ENCODE assay signal across 22 cellular contexts in the genomic region with DNA sequence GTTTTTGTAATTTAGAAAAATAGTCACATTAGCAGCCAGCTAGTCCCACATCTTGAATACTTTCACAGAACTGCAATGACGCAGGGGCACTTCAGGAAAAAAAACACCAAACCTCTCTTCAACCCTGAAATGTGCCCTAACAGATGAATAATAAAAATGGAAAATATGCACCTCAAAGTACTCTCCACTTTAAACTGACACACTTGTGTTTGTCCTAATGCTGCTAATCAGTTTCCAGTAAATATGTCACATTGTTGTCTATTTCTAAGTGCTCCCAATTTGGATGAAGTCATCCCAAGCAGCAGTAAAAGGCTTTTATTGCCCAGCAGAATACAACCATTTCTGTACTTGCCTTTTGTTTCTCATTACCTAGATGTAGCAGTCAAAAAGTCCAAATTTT.
"Had no signal": no experiment of that assay in that cellular context is flagged by ENCODE, and none has a peak within 500 bp of the region (broad histone marks: within the 10 kb centered on the region; RNA-seq: fewer than 3 reads in every experiment).

No MANE protein-coding gene starts in this region.

- DNase-seq: activated CD4-positive, alpha-beta memory T cell treated with anti-CD3 and anti-CD28 coated beads, Interleukin-2, amount 10 ng/mL, durations not matched to agents 7 days and 5 days; activated CD4-positive, alpha-beta T cell treated with anti-CD3 and anti-CD28 coated beads, Interleukin-2, amount 10 ng/mL, durations not matched to agents 24 days and 14 days; activated effector memory CD4-positive, alpha-beta T cell treated with Interleukin-2 at 50 U/mL for 16 hours; activated naive CD4-positive, alpha-beta T cell treated with anti-CD3 and anti-CD28 coated beads for 36 hours; activated naive CD8-positive, alpha-beta T cell treated with anti-CD3 and anti-CD28 coated beads, Interleukin-2, amount 10 ng/mL, durations not matched to agents 7 days and 5 days; activated T-cell treated with anti-CD3 and anti-CD28 coated beads, Interleukin-2, amount 50 U/mL, for 72 hours; amniotic stem cell; colonic mucosa; dorsolateral prefrontal cortex; heart right ventricle; left colon; ovary; stimulated activated CD4-positive, alpha-beta T cell treated with anti-CD3 and anti-CD28 coated beads, Interleukin-12 subunit alpha, Interleukin-12 subunit beta, amount 100 ng/mL, for 4 hours; stimulated activated CD4-positive, alpha-beta T cell treated with anti-CD3 and anti-CD28 coated beads, Interleukin-4, amount 100 ng/mL, for 4 hours; stimulated activated naive CD8-positive, alpha-beta T cell treated with anti-CD3 and anti-CD28 coated beads, Interleukin-15, Interleukin-2, amounts not matched to agents 100 U/mL and 50 U/mL, for 24 hours; substantia nigra; tibial artery had no signal

- H3K36me3 ChIP-seq: breast epithelium, colonic mucosa, heart right ventricle, neutrophil, ovary, prostate gland, tibial artery had no signal

- H3K9me3 ChIP-seq: breast epithelium, colonic mucosa, heart right ventricle, neutrophil, ovary, prostate gland, tibial artery had no signal

- H3K27me3 ChIP-seq: breast epithelium, colonic mucosa, heart right ventricle, ovary, tibial artery had no signal

- H3K27ac ChIP-seq: breast epithelium, colonic mucosa, dorsolateral prefrontal cortex, heart right ventricle, neutrophil, ovary, prostate gland, tibial artery, VCaP had no signal

- ATAC-seq: activated CD4-positive, CD25-positive, alpha-beta regulatory T cell treated with anti-CD3 and anti-CD28 coated beads, Interleukin-2, amount 50 U/mL, for 24 hours; activated T-cell treated with anti-CD3 and anti-CD28 coated beads, Interleukin-2, amount 50 U/mL, for 72 hours; left colon; stimulated activated naive CD8-positive, alpha-beta T cell treated with anti-CD3 and anti-CD28 coated beads, Interleukin-15, Interleukin-2, amounts not matched to agents 100 U/mL and 50 U/mL, for 24 hours had no signal

- H3K4me3 ChIP-seq: breast epithelium, colonic mucosa, dorsolateral prefrontal cortex, heart right ventricle, ovary, prostate gland, tibial artery had no signal
